In the genomic region with DNA sequence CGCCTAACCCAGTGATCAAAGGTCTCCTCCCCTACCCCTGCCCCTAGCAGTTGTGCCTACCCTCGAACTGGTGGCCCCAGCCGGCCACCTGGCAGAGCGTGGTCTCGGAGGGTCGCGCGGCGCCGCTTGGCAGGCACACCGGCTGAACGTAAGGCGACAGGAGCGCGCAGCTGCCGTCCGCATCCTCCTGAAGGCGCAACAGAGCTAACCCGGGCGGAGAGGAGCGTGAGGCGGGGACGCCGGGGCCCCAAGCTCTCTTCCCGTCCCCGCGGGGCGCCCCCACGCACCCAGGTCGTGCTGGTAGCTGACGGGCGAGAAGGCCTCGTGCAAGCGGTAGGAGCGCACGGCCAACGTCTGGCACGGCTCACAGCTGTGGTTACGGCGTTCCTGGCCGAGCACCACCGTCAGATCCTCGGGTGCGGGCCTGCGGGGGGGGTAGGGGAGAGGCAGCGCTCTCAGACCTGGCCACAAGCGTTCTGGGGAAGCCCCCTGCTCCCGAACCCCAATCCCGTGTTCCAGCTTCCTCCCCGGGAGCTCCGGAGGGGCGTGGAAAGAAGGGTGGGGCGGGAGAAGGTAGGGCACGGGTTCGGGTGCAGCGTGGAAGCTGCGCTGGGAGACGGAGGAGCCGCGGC, we compare ENCODE assay signal across 6 cellular contexts. TPM values are rescaled to one million over a fixed set of nuclear protein-coding genes. Genes with fewer than 3 reads are reported as not detected.
DNase-seq lines count a peak whose midpoint lies in the region; FAIRE-seq and TF ChIP-seq lines count a peak whose summit lies in the region.

No MANE protein-coding gene starts in this region.

- H3K4me2 ChIP-seq in GM23248 (ENCODE audit: unreplicated experiment), result peak overlapping the region; percentile 76
- peak overlapping the region; percentile 82 to 93 for H3K4me2 ChIP-seq in H1 (ENCODE audit: insufficient read depth in 1 of 2, low read depth in 2 of 2, low read length in 2 of 2)

- 3 to 4% methylated on average over 52 to 59 of the region's 60 CpGs for WGBS in GM23248 (ENCODE audit: low coverage in 1 of 2, low lambda C conversion rate in 2 of 2, missing lambda C conversion rate in 2 of 2), 2 experiments
- 3% methylated on average over 55 of the region's 60 CpGs; no CpG with 5 or more reads in 1 of the 2 experiments for WGBS in H1 (ENCODE audit: extremely low coverage in 1 of 2, insufficient coverage in 1 of 2, insufficient read length in 1 of 2, insufficient replicate concordance in 2 of 2, low coverage in 1 of 2, low lambda C conversion rate in 2 of 2, missing lambda C conversion rate in 1 of 2), 2 experiments
- 1 to 2% (median 1%) methylated on average over 24 to 60 of the region's 60 CpGs for WGBS in spleen, 5 donors

- H3K4me1 ChIP-seq in GM23248 (ENCODE audit: insufficient read depth) (no peaks in the 10 kb centered on the region), SJSA1 (replicated peaks) (peaks cover 27% of the 10 kb centered on the region), H1 (replicated peaks in 1 of 4; ENCODE audit: control insufficient read depth in 3 of 4, insufficient read depth in 4 of 4, low read length in 3 of 4) (peaks cover 0 to 22% (median 14%) of the 10 kb centered on the region in 4 experiments; a peak in 5 of 7 replicates), spleen (peaks cover 33 to 61% (median 51%) of the 10 kb centered on the region in 6 donors)

- FAIRE-seq in H1 (lab: Jason Lieb, UNC), result no peak

- peak overlapping the region; percentile 54 for H3K4ac ChIP-seq in H1 (replicated peaks; ENCODE audit: insufficient read length, low read depth, low read length)

- no peak overlapping the region for H2BK120ac ChIP-seq in H1 (replicated peaks; ENCODE audit: low read depth, low read length)

- H2AK5ac ChIP-seq in H1 (ENCODE audit: low read depth, low read length), result no peak overlapping the region

- H2BK12ac ChIP-seq in H1 (ENCODE audit: low read depth, low read length), result peak overlapping the region; percentile 80; the same call in 1 of the 2 replicates

- peak overlapping the region; percentile 79 for H4K8ac ChIP-seq in H1 (ENCODE audit: extremely low read depth, insufficient read depth, low read length)

- H2BK5ac ChIP-seq in H1 (ENCODE audit: low read depth, low read length), result peak overlapping the region; percentile 56; the same call in 1 of the 2 replicates

- H3K4me3 ChIP-seq in GM23248, result peak overlapping the region; percentile 74
- H3K4me3 ChIP-seq in SJSA1, result peak overlapping the region; percentile 42
- peak overlapping the region; percentile 9 to 65 (median 48) for H3K4me3 ChIP-seq in H1 (ENCODE audit: extremely low read depth in 1 of 4, insufficient read depth in 2 of 4, low read depth in 3 of 4, low read length in 4 of 4)
- peak overlapping the region; percentile 46 to 86 (median 60) for H3K4me3 ChIP-seq in spleen

- intact Hi-C loops in spleen (cut with DNase I; ENCODE audit: low total_unique reads), result loop anchor here (5.0 kb wide), 1 partner anchor 49 kb away; no protein-coding TSS in a partner anchor

- no peaks in the 10 kb centered on the region for H3K36me3 ChIP-seq in GM23248 (ENCODE audit: low read depth)
- H3K36me3 ChIP-seq in SJSA1, result no peaks in the 10 kb centered on the region
- no peaks in the 10 kb centered on the region for H3K36me3 ChIP-seq in H1 (ENCODE audit: control insufficient read depth in 2 of 4, insufficient read depth in 4 of 4, low read length in 3 of 4)
- H3K36me3 ChIP-seq in spleen, result no peaks in the 10 kb centered on the region

- peak overlapping the region; percentile 84 for H4K91ac ChIP-seq in H1 (replicated peaks; ENCODE audit: insufficient read length, low read length)

- H3K23me2 ChIP-seq in H1 (ENCODE audit: low read depth, low read length), result peaks cover 13% of the 10 kb centered on the region; the same call in 1 of the 2 replicates

- in situ Hi-C loops in GM23248 (cut with MboI), result no loop called here

- TF ChIP-seq RAD21 in H1 (IDR thresholded peaks at IDR 0.05 in 1 of 2, conservative IDR thresholded peaks at IDR 0.05 in 1 of 2; ENCODE audit: low read depth in 2 of 2, low read length in 2 of 2), result no peak; a peak in 1 of 4 replicates

- H3K27ac ChIP-seq in GM23248, result no peak overlapping the region
- no peak overlapping the region for H3K27ac ChIP-seq in SJSA1
- no peak overlapping the region for H3K27ac ChIP-seq in H1 (ENCODE audit: low read depth, low read length)
- H3K27ac ChIP-seq in spleen, result peak overlapping the region in 4 of 8 donors; percentile 57 to 84 (median 76)

- H2AFZ ChIP-seq in GM23248 (peak overlapping the region; percentile 77), H1 (ENCODE audit: low read length) (peak overlapping the region; percentile 31; the same call in 1 of the 2 replicates)

- TF ChIP-seq CTCF in H1 (IDR thresholded peaks at IDR 0.05; ENCODE audit: control extremely low read depth in 1 of 3, insufficient read depth in 1 of 3, low read depth in 1 of 3, low read length in 3 of 3) (peak in 1 of 3 experiments; percentile 3; a peak in 1 of 4 replicates), spleen (IDR thresholded peaks at IDR 0.05 in 8 of 11, conservative IDR thresholded peaks at IDR 0.05 in 3 of 11) (no peak)

- H2BK15ac ChIP-seq in H1 (ENCODE audit: low read length), result peak overlapping the region; percentile 72; the same call in 1 of the 2 replicates

- H4K20me1 ChIP-seq in GM23248 (ENCODE audit: insufficient read depth) (no peaks in the 10 kb centered on the region), H1 (replicated peaks in 1 of 2; ENCODE audit: control insufficient read depth in 1 of 2, insufficient read depth in 2 of 2, low read length in 2 of 2) (no peaks in the 10 kb centered on the region)

- POLR2A ChIA-PET in H1 (lab: Charles Lee; ENCODE audit: partially characterized antibody), result interaction anchor here (0.7 to 10.8 kb wide), 19 partner anchors 10 to 100 kb away, joined by 3 to 143 read pairs (median 4); a partner anchor contains a TSS

- no peak overlapping the region for H3K23ac ChIP-seq in H1 (ENCODE audit: insufficient read length)

- H2BK20ac ChIP-seq in H1 (ENCODE audit: low read length), result peak overlapping the region; percentile 6; the same call in 1 of the 2 replicates

- peak overlapping the region; percentile 45; the same call in 1 of the 2 replicates for H3K9ac ChIP-seq in GM23248
- no peak overlapping the region; a peak in 2 of 7 replicates for H3K9ac ChIP-seq in H1 (replicated peaks in 1 of 4; ENCODE audit: extremely low read depth in 1 of 4, low read depth in 3 of 4, low read length in 3 of 4)

- CTCF ChIA-PET in H1 (lab: Charles Lee; ENCODE audit: partially characterized antibody), result interaction anchor here (0.9 to 10.5 kb wide), 20 partner anchors 9 to 289 kb away, joined by 3 to 343 read pairs (median 16); a partner anchor contains a TSS

- H3K27me3 ChIP-seq in GM23248 (replicated peaks; ENCODE audit: insufficient read depth) (peaks cover 45% of the 10 kb centered on the region), SJSA1 (replicated peaks) (peaks cover 42% of the 10 kb centered on the region), H1 (replicated peaks in 1 of 4; ENCODE audit: control insufficient read depth in 3 of 4, extremely low read depth in 1 of 4, insufficient read depth in 3 of 4, low read length in 3 of 4) (peaks cover 22 to 65% (median 44%) of the 10 kb centered on the region in 4 experiments), spleen (replicated peaks in 1 of 7) (peaks cover 0 to 59% (median 43%) of the 10 kb centered on the region in 7 donors)

- H3K79me2 ChIP-seq in GM23248 (ENCODE audit: insufficient read depth), result no peaks in the 10 kb centered on the region
- H3K79me2 ChIP-seq in H1 (ENCODE audit: control insufficient read depth in 1 of 2, insufficient read depth in 2 of 2, low read length in 2 of 2), result no peaks in the 10 kb centered on the region

- no peaks in the 10 kb centered on the region for H3K9me2 ChIP-seq in GM23248 (ENCODE audit: insufficient read depth)

- H4K5ac ChIP-seq in H1 (ENCODE audit: insufficient read length, low read depth, low read length), result peak overlapping the region; percentile 26

- H3K79me1 ChIP-seq in H1 (ENCODE audit: low read depth, low read length), result no peaks in the 10 kb centered on the region

- TF ChIP-seq EP300 in H1 (IDR thresholded peaks at IDR 0.05; ENCODE audit: borderline replicate concordance in 1 of 2, low read depth in 2 of 2, low read length in 2 of 2), result no peak

- H3K14ac ChIP-seq in H1 (ENCODE audit: insufficient read length), result no peak overlapping the region

- peak overlapping the region; percentile 95 for H3K18ac ChIP-seq in H1 (ENCODE audit: extremely low read depth, low read length)

- TF ChIP-seq POLR2A in H1 (IDR thresholded peaks at IDR 0.05; ENCODE audit: control extremely low read depth in 1 of 2, low read depth in 2 of 2, low read length in 2 of 2) (no peak), spleen (IDR thresholded peaks at IDR 0.05) (no peak)

- peaks cover 8% of the 10 kb centered on the region; the same call in 1 of the 2 replicates for H3F3A ChIP-seq in GM23248 (ENCODE audit: insufficient read depth)

- DNase-seq in DMS53 (lab: John Stamatoyannopoulos, UW) (peak; percentile 88), GM23248 (peak; percentile 50), SJSA1 (ENCODE audit: low read depth in 1 of 2, low spot score in 2 of 2) (no peak), H1 (ENCODE audit: low read depth in 1 of 2, low spot score in 2 of 2) (peak in 1 of 2 experiments; percentile 74), spleen (peak; percentile 89), NCI-H510A (lab: John Stamatoyannopoulos, UW) (no peak)

- no peaks in the 10 kb centered on the region for H3K9me3 ChIP-seq in GM23248 (ENCODE audit: low read depth)
- H3K9me3 ChIP-seq in SJSA1 (replicated peaks), result peaks cover 2% of the 10 kb centered on the region; the same call in 1 of the 2 replicates
- no peaks in the 10 kb centered on the region for H3K9me3 ChIP-seq in H1 (ENCODE audit: insufficient read depth in 2 of 2, low read depth in 1 of 2, low read length in 1 of 2)
- H3K9me3 ChIP-seq in spleen, result no peaks in the 10 kb centered on the region

- H3K56ac ChIP-seq in H1 (replicated peaks; ENCODE audit: insufficient read length, low read depth, low read length), result peak overlapping the region; percentile 6

RNA-seq across cellular contexts. Expression of a gene that starts 2.8 kb away (rescaled TPM):
- not detected in 2 replicates for total RNA-seq in GM23248 (2014; rRNA removed; shearing (Covaris generic))
- not detected in 2 replicates for polyA plus RNA-seq in GM23248 (2016; fragmentation: Nextera tagmentation; extraction: Ambion mirVana)
- total RNA-seq in SJSA1 (2014; rRNA removed; shearing (Covaris generic)), result not detected in 2 replicates
- not detected in 2 replicates for total RNA-seq in H1 (2021; fragmentation: NEBNext Ultra II Directional; extraction: Animal tissue kit (Norgen Biotek cat#: 25700))
- not detected in 2 replicates for polyA plus RNA-seq in H1 (2011; rRNA removed)
- polyA plus RNA-seq in H1 (2011; cell fraction: cytosol; rRNA removed), result not detected
- polyA plus RNA-seq in H1 (2011; cell fraction: nucleus; rRNA removed), result not detected
- polyA plus RNA-seq in H1 (2012, experiment 1 of 2), result not detected in 4 replicates
- polyA plus RNA-seq in H1 (2012, experiment 2 of 2), result not detected
- polyA plus RNA-seq in H1 (2013, experiment 1 of 2), result not detected
- polyA plus RNA-seq in H1 (2013, experiment 2 of 2), result not detected
- not detected in 2 replicates for polyA minus RNA-seq in H1 (2011; rRNA and poly(A)+ RNA removed)
- polyA minus RNA-seq in H1 (2011; cell fraction: cytosol; rRNA and poly(A)+ RNA removed), result not detected
- polyA minus RNA-seq in H1 (2011; cell fraction: nucleus; rRNA and poly(A)+ RNA removed), result not detected
- total RNA-seq in spleen, result not detected
- polyA plus RNA-seq in spleen, result not detected

RNA-seq across cellular contexts. Expression of a gene that starts 6.1 kb away (rescaled TPM):
- 0.43 and 1.3 TPM in 2 replicates for total RNA-seq in GM23248 (2014; rRNA removed; shearing (Covaris generic))
- polyA plus RNA-seq in GM23248 (2016; fragmentation: Nextera tagmentation; extraction: Ambion mirVana) (1.2 and 1.8 TPM in 2 replicates), H1 (2011; rRNA removed) (7.8 and 12.0 TPM in 2 replicates), spleen (1 to 10 TPM; 1.1 to 2.3 (median 1.3) TPM)
- total RNA-seq in SJSA1 (2014; rRNA removed; shearing (Covaris generic)), result 0.74 and 3.9 TPM in 2 replicates
- 5.4 and 6.5 TPM in 2 replicates for total RNA-seq in H1 (2021; fragmentation: NEBNext Ultra II Directional; extraction: Animal tissue kit (Norgen Biotek cat#: 25700))
- polyA plus RNA-seq in H1 (2011; cell fraction: cytosol; rRNA removed), result 6.0 TPM
- polyA plus RNA-seq in H1 (2011; cell fraction: nucleus; rRNA removed), result 5.0 TPM
- polyA plus RNA-seq in H1 (2012, experiment 1 of 2), result 3.5 to 7.1 TPM (median 4.9 TPM) in 4 replicates
- 3.5 TPM for polyA plus RNA-seq in H1 (2012, experiment 2 of 2)
- polyA plus RNA-seq in H1 (2013, experiment 1 of 2), result 2.6 TPM
- polyA plus RNA-seq in H1 (2013, experiment 2 of 2), result 3.1 TPM
- polyA minus RNA-seq in H1 (2011; rRNA and poly(A)+ RNA removed), result 0.85 and 0.88 TPM in 2 replicates
- 2.3 TPM for polyA minus RNA-seq in H1 (2011; cell fraction: cytosol; rRNA and poly(A)+ RNA removed)
- polyA minus RNA-seq in H1 (2011; cell fraction: nucleus; rRNA and poly(A)+ RNA removed), result 2.7 TPM
- 1 to 10 TPM in 3 of 7 donors, under 1 TPM in 4; 0.60 to 1.7 (median 0.94) TPM for total RNA-seq in spleen

RNA-seq across cellular contexts. Expression of a gene that starts 19.1 kb away (rescaled TPM):
- not detected in 2 replicates for total RNA-seq in GM23248 (2014; rRNA removed; shearing (Covaris generic))
- polyA plus RNA-seq in GM23248 (2016; fragmentation: Nextera tagmentation; extraction: Ambion mirVana), result not detected in 2 replicates
- total RNA-seq in SJSA1 (2014; rRNA removed; shearing (Covaris generic)), result not detected in 2 replicates
- total RNA-seq in H1 (2021; fragmentation: NEBNext Ultra II Directional; extraction: Animal tissue kit (Norgen Biotek cat#: 25700)), result not detected in 2 replicates
- not detected in 2 replicates for polyA plus RNA-seq in H1 (2011; rRNA removed)
- not detected for polyA plus RNA-seq in H1 (2011; cell fraction: cytosol; rRNA removed)
- not detected for polyA plus RNA-seq in H1 (2011; cell fraction: nucleus; rRNA removed)
- polyA plus RNA-seq in H1 (2012, experiment 1 of 2), result not detected in 4 replicates
- not detected for polyA plus RNA-seq in H1 (2012, experiment 2 of 2)
- not detected for polyA plus RNA-seq in H1 (2013, experiment 1 of 2)
- polyA plus RNA-seq in H1 (2013, experiment 2 of 2), result not detected
- not detected in 2 replicates for polyA minus RNA-seq in H1 (2011; rRNA and poly(A)+ RNA removed)
- polyA minus RNA-seq in H1 (2011; cell fraction: cytosol; rRNA and poly(A)+ RNA removed), result not detected
- polyA minus RNA-seq in H1 (2011; cell fraction: nucleus; rRNA and poly(A)+ RNA removed), result not detected
- total RNA-seq in spleen, result under 1 TPM in 5 of 7 donors, not detected in 2; 0.13 to 0.77 (median 0.19) TPM
- under 1 TPM in 2 of 3 donors, not detected in 1; 0.02 to 0.06 TPM for polyA plus RNA-seq in spleen

RNA-seq across cellular contexts. Expression of a gene that starts 23.2 kb away (rescaled TPM):
- total RNA-seq in GM23248 (2014; rRNA removed; shearing (Covaris generic)), result 17.3 and 30.4 TPM in 2 replicates
- polyA plus RNA-seq in GM23248 (2016; fragmentation: Nextera tagmentation; extraction: Ambion mirVana) (7.7 and 13.5 TPM in 2 replicates), H1 (2011; rRNA removed) (31.8 and 50.8 TPM in 2 replicates), spleen (10 to 100 TPM; 45.7 to 75.9 (median 55.3) TPM)
- total RNA-seq in SJSA1 (2014; rRNA removed; shearing (Covaris generic)), result 103 and 113 TPM in 2 replicates
- 52.0 and 57.8 TPM in 2 replicates for total RNA-seq in H1 (2021; fragmentation: NEBNext Ultra II Directional; extraction: Animal tissue kit (Norgen Biotek cat#: 25700))
- 43.3 TPM for polyA plus RNA-seq in H1 (2011; cell fraction: cytosol; rRNA removed)
- 53.8 TPM for polyA plus RNA-seq in H1 (2011; cell fraction: nucleus; rRNA removed)
- polyA plus RNA-seq in H1 (2012, experiment 1 of 2), result 32.8 to 46.4 TPM (median 42.2 TPM) in 4 replicates
- 38.4 TPM for polyA plus RNA-seq in H1 (2012, experiment 2 of 2)
- 23.7 TPM for polyA plus RNA-seq in H1 (2013, experiment 1 of 2)
- 24.5 TPM for polyA plus RNA-seq in H1 (2013, experiment 2 of 2)
- polyA minus RNA-seq in H1 (2011; rRNA and poly(A)+ RNA removed), result 21.9 and 25.8 TPM in 2 replicates
- 27.7 TPM for polyA minus RNA-seq in H1 (2011; cell fraction: cytosol; rRNA and poly(A)+ RNA removed)
- polyA minus RNA-seq in H1 (2011; cell fraction: nucleus; rRNA and poly(A)+ RNA removed), result 39.0 TPM
- 100 to 1,000 TPM; 114 to 170 (median 149) TPM for total RNA-seq in spleen

RNA-seq across cellular contexts. Expression of a gene that starts 43.3 kb away (rescaled TPM):
- total RNA-seq in GM23248 (2014; rRNA removed; shearing (Covaris generic)), result 23.9 and 24.8 TPM in 2 replicates
- polyA plus RNA-seq in GM23248 (2016; fragmentation: Nextera tagmentation; extraction: Ambion mirVana) (10.5 and 11.1 TPM in 2 replicates), H1 (2011; rRNA removed) (11.8 and 23.1 TPM in 2 replicates), spleen (1 to 10 TPM; 1.7 to 5.7 (median 3.9) TPM)
- total RNA-seq in SJSA1 (2014; rRNA removed; shearing (Covaris generic)), result 7.4 and 12.6 TPM in 2 replicates
- 8.0 and 8.6 TPM in 2 replicates for total RNA-seq in H1 (2021; fragmentation: NEBNext Ultra II Directional; extraction: Animal tissue kit (Norgen Biotek cat#: 25700))
- 11.7 TPM for polyA plus RNA-seq in H1 (2011; cell fraction: cytosol; rRNA removed)
- 12.5 TPM for polyA plus RNA-seq in H1 (2011; cell fraction: nucleus; rRNA removed)
- polyA plus RNA-seq in H1 (2012, experiment 1 of 2), result 0.79 to 4.9 TPM (median 4.9 TPM) in 4 replicates
- 2.8 TPM for polyA plus RNA-seq in H1 (2012, experiment 2 of 2)
- polyA plus RNA-seq in H1 (2013, experiment 1 of 2), result 5.2 TPM
- 4.9 TPM for polyA plus RNA-seq in H1 (2013, experiment 2 of 2)
- 0.12 and 0.13 TPM in 2 replicates for polyA minus RNA-seq in H1 (2011; rRNA and poly(A)+ RNA removed)
- 5.2 TPM for polyA minus RNA-seq in H1 (2011; cell fraction: cytosol; rRNA and poly(A)+ RNA removed)
- polyA minus RNA-seq in H1 (2011; cell fraction: nucleus; rRNA and poly(A)+ RNA removed), result 7.5 TPM
- total RNA-seq in spleen, result 1 to 10 TPM in 6 of 7 donors, not detected in 1; 2.6 to 5.3 (median 4.7) TPM

Comparison
In these comparisons a context has a peak if more than half of its experiments do, and no peak if none do; other contexts are left out.
1. DNase-seq: peak in DMS53 (single experiment), GM23248 (single experiment) and spleen (single experiment); none in SJSA1 (0 of 2) and NCI-H510A (single experiment).
2. Peak in every context shown above with its lines, with median percentiles within 50 percentile points of each other: H3K4me3 ChIP-seq.